Comparison of ENCODE assay signal across 1 cellular context in the genomic region with DNA sequence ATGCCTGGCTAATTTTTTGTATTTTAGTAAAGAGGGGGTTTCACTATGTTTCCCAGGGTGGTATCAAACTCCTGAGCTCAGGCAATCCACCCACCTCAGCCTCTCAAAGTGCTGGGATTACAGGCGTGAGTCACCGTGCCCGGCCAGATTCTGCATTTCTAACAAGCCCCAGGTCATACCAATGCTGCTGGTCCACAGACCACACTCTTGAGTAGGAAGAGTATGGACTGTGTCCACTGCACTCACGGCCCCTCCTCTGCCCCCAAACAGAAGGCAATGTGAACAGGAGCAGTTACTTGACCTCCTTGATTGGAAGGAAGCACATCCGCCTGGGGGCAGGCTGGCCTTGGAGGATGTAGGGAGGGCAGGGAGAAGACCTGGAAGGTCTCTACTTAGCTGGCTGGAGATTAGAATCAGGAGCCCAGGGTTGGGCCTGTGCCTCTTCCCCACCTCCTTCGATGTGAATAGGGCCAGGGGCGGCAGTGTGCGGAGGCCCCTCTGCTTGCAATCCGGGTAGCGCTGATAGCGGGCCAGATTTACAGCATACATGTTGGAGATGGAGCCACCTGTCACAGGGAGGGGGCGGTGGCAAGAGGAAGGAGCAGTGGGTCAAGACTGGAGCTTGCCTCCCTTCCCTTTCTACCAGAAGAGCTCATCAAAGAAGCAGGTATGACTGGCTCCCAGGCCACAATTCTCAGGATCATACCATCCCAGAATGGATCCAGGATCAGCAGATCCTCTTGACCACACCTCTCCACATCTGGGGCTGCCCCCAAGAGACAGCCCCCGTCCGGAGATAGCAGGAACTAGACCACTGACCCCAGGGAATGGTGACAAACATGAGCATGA.
A peak's percentile ranks its signal among the peaks of the same experiment; 100 is the strongest.
TF ChIP-seq lines count a peak whose summit lies in the region.

No MANE protein-coding gene starts in this region.

TF ChIP-seq in HEK293, 187 proteins besides CTCF, POLR2A, EP300 and RAD21:
- TF ChIP-seq, protein P1, sequence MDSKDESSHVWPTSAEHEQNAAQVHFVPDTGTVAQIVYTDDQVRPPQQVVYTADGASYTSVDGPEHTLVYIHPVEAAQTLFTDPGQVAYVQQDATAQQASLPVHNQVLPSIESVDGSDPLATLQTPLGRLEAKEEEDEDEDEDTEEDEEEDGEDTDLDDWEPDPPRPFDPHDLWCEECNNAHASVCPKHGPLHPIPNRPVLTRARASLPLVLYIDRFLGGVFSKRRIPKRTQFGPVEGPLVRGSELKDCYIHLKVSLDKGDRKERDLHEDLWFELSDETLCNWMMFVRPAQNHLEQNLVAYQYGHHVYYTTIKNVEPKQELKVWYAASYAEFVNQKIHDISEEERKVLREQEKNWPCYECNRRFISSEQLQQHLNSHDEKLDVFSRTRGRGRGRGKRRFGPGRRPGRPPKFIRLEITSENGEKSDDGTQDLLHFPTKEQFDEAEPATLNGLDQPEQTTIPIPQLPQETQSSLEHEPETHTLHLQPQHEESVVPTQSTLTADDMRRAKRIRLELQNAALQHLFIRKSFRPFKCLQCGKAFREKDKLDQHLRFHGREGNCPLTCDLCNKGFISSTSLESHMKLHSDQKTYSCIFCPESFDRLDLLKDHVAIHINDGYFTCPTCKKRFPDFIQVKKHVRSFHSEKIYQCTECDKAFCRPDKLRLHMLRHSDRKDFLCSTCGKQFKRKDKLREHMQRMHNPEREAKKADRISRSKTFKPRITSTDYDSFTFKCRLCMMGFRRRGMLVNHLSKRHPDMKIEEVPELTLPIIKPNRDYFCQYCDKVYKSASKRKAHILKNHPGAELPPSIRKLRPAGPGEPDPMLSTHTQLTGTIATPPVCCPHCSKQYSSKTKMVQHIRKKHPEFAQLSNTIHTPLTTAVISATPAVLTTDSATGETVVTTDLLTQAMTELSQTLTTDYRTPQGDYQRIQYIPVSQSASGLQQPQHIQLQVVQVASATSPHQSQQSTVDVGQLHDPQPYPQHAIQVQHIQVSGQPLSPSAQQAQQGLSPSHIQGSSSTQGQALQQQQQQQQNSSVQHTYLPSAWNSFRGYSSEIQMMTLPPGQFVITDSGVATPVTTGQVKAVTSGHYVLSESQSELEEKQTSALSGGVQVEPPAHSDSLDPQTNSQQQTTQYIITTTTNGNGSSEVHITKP (tag by site-specific recombination; IDR thresholded peaks at IDR 0.05): peak; percentile 71
- TF ChIP-seq SP3 (tag by site-specific recombination; IDR thresholded peaks at IDR 0.05) (peak; percentile 37; the same call in 1 of the 2 replicates), ZFP69B (tag by site-specific recombination; IDR thresholded peaks at IDR 0.05) (no peak), ZFHX2 (tag by site-specific recombination; conservative IDR thresholded peaks at IDR 0.05) (0 out of 2 replicates have a peak, but pooled peaks have one; percentile 34)
